9 cellular contexts compared by ENCODE assay signal in genomic region chr16:51818342-51818944, GRCh38.
DNase-seq lines count a peak whose midpoint lies in the region; ATAC-seq and TF ChIP-seq lines count a peak whose summit lies in the region.
"Had no signal": no experiment of that assay in that cellular context is flagged by ENCODE, and none has a peak within 500 bp of the region (broad histone marks: within the 10 kb centered on the region; RNA-seq: fewer than 3 reads in every experiment).

No MANE protein-coding gene starts in this region.

- no peaks in the 10 kb centered on the region for H3F3A ChIP-seq in Loucy (ENCODE audit: low read depth)

- no peak overlapping the region for H2AFZ ChIP-seq in Loucy (ENCODE audit: low read length)

- H3K36me3 Mint-ChIP-seq in MCF 10A (ENCODE audit: insufficient read depth, unreplicated experiment) = no peaks in the 10 kb centered on the region

- POLR2A ChIA-PET in MCF 10A (lab: Yijun Ruan, JAX) = interaction anchor here (1.2 to 1.5 kb wide), 2 partner anchors 8 to 173 kb away, joined by 3 read pairs; no protein-coding TSS in a partner anchor

- H3K27me3 ChIP-seq in breast epithelium (no peaks in the 10 kb centered on the region), Loucy (ENCODE audit: insufficient read depth, low read length, poor library complexity, severe bottlenecking) (no peaks in the 10 kb centered on the region), adipocyte (replicated peaks; ENCODE audit: control insufficient read depth, insufficient read depth, low read length) (peaks cover 4% of the 10 kb centered on the region)

- no peak overlapping the region for H3K27ac ChIP-seq in breast epithelium

- H3K27me3 Mint-ChIP-seq in MCF 10A (ENCODE audit: insufficient read depth, unreplicated experiment) = no peaks in the 10 kb centered on the region
- H3K27me3 Mint-ChIP-seq: central memory CD8-positive, alpha-beta T cell had no signal

- H3K79me2 ChIP-seq in Loucy (ENCODE audit: insufficient read depth, low read length) = no peaks in the 10 kb centered on the region

- H3K9me3 ChIP-seq in breast epithelium (no peaks in the 10 kb centered on the region), Loucy (ENCODE audit: insufficient read depth, low read depth, low read length) (no peaks in the 10 kb centered on the region), adipocyte (ENCODE audit: control insufficient read depth, low read length) (peaks cover 4% of the 10 kb centered on the region)

- CTCF ChIA-PET in MCF 10A (lab: Yijun Ruan, JAX) = interaction anchor here (0.6 to 6.9 kb wide), 38 partner anchors 9 to 1096 kb away, joined by 3 to 88 read pairs (median 4); no protein-coding TSS in a partner anchor

- no peak for TF ChIP-seq POLR2A in breast epithelium (IDR thresholded peaks at IDR 0.05)

- no peak overlapping the region for H3K4me3 Mint-ChIP-seq in MCF 10A (ENCODE audit: unreplicated experiment)
- H3K4me3 Mint-ChIP-seq: central memory CD8-positive, alpha-beta T cell had no signal

- no peaks in the 10 kb centered on the region for H4K20me1 ChIP-seq in Loucy (ENCODE audit: insufficient read depth, low read length, poor library complexity, severe bottlenecking)

- no peak overlapping the region for H3K27ac Mint-ChIP-seq in MCF 10A (ENCODE audit: low read depth, unreplicated experiment)

- DNase-seq in MCF 10A (ENCODE audit: unreplicated experiment) = peak; percentile 69
- DNase-seq in breast epithelium (ENCODE audit: low spot score in 2 of 2) = no peak
- DNase-seq in adipocyte (ENCODE audit: low read depth) = peak; percentile 67
- DNase-seq in kidney tubule cell (ENCODE audit: low spot score) = peak; percentile 64
- no peak for DNase-seq in activated gamma-delta T cell (lab: John Stamatoyannopoulos, UW)

- no TSS peak for BruUV-seq in MCF 10A (replicated peaks; lab: Mats Ljungman, UMichigan)

- TF ChIP-seq CTCF in MCF 10A (IDR thresholded peaks at IDR 0.05; ENCODE audit: unreplicated experiment) (peak; percentile 77), breast epithelium (IDR thresholded peaks at IDR 0.05) (no peak), Loucy (conservative IDR thresholded peaks at IDR 0.05; ENCODE audit: low read length) (peak; percentile 57)

- ATAC-seq in GM21360 (IDR thresholded peaks at IDR 0.05; ENCODE audit: unreplicated experiment) (no peak), HG02610 (IDR thresholded peaks at IDR 0.05; ENCODE audit: unreplicated experiment) (no peak)

- intact Hi-C loops in MCF 10A (cut with micrococcal nuclease) = loop anchor here (1.0 to 2.0 kb wide), 3 partner anchors 153 to 1204 kb away; no protein-coding TSS in a partner anchor
- intact Hi-C loops in breast epithelium (cut with DNase I; ENCODE audit: low total_unique reads) = no loop called here

- H3K9ac ChIP-seq in Loucy (ENCODE audit: low read depth, low read length, poor library complexity, severe bottlenecking) (no peak overlapping the region), adipocyte (ENCODE audit: low read length) (no peak overlapping the region)

- H3K9me3 Mint-ChIP-seq in MCF 10A (ENCODE audit: unreplicated experiment) = peaks cover 4% of the 10 kb centered on the region

- no peaks in the 10 kb centered on the region for H3K36me3 ChIP-seq in breast epithelium
- H3K36me3 ChIP-seq in Loucy (ENCODE audit: insufficient read depth, low read length) = no peaks in the 10 kb centered on the region
- H3K36me3 ChIP-seq in adipocyte (ENCODE audit: control insufficient read depth, insufficient read depth, low read length, severe bottlenecking) = no peaks in the 10 kb centered on the region

- H3K4me3 ChIP-seq in breast epithelium = no peak overlapping the region
- H3K4me3 ChIP-seq in Loucy (ENCODE audit: low read length, poor library complexity, severe bottlenecking) = no peak overlapping the region
- H3K4me3 ChIP-seq in adipocyte (ENCODE audit: low read length) = no peak overlapping the region

- H3K4me1 ChIP-seq in breast epithelium = no peaks in the 10 kb centered on the region
- H3K4me1 ChIP-seq in Loucy (ENCODE audit: insufficient read depth, low read length, poor library complexity, severe bottlenecking) = no peaks in the 10 kb centered on the region
- H3K4me1 ChIP-seq in adipocyte (ENCODE audit: control insufficient read depth, insufficient read depth, low read length) = peaks cover 9% of the 10 kb centered on the region

- no peak overlapping the region for H3K4me2 ChIP-seq in Loucy (ENCODE audit: low read depth, low read length, poor library complexity, severe bottlenecking)

- H3K4me1 Mint-ChIP-seq in MCF 10A (ENCODE audit: insufficient read depth, unreplicated experiment) = peaks cover 7% of the 10 kb centered on the region
- H3K4me1 Mint-ChIP-seq: central memory CD8-positive, alpha-beta T cell had no signal

- no peaks in the 10 kb centered on the region for H3K9me2 ChIP-seq in Loucy (replicated peaks; ENCODE audit: low read depth, low read length)

Comparison
In these comparisons a context has a peak if more than half of its experiments do, and no peak if none do; other contexts are left out.
1. DNase-seq: peak in MCF 10A (single experiment), adipocyte (single experiment) and kidney tubule cell (single experiment); none in breast epithelium (0 of 2) and activated gamma-delta T cell (single experiment).
2. CTCF ChIP-seq: peak in MCF 10A (single experiment) and Loucy (single experiment); none in breast epithelium (0 of 3).